21 cellular contexts compared by ENCODE assay signal in the genomic region with DNA sequence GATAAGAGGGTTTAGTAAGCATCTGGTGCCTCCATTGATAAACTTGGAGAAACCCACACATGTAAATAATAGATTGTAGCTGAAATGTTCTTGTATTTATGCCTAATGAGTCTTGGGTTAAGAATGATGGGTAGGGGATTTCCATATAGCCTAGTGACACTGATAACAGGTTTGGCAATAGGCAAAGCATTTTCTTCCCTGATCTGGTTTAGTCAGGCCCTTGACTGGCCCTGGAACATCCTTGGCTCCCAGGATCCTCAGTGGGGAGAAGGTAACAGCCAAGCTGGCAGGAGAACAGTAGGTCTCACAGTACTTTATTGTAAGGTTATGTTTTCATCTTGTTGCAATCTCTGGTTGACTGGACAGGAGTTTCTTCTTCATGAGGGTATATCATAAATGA.
DNase-seq lines count a peak whose midpoint lies in the region; ATAC-seq and TF ChIP-seq lines count a peak whose summit lies in the region.
"Had no signal": no experiment of that assay in that cellular context is flagged by ENCODE, and none has a peak within 500 bp of the region (broad histone marks: within the 10 kb centered on the region; RNA-seq: fewer than 3 reads in every experiment).

No MANE protein-coding gene starts in this region.

- no peak for TF ChIP-seq RAD21 in IMR-90 (IDR thresholded peaks at IDR 0.05; ENCODE audit: low read length)

- no peak overlapping the region for H3K9ac ChIP-seq in IMR-90 (ENCODE audit: low read depth, low read length)
- H3K9ac ChIP-seq in parathyroid adenoma: no peak overlapping the region

- H3K27ac ChIP-seq in IMR-90 (ENCODE audit: insufficient read depth, low read length) (no peak overlapping the region), parathyroid adenoma (peak overlapping the region; percentile 83)

- TF ChIP-seq POLR2A in IMR-90 (IDR thresholded peaks at IDR 0.05; ENCODE audit: low read depth, low read length): no peak

- no peak overlapping the region for H3K4me2 ChIP-seq in IMR-90 (ENCODE audit: low read depth, low read length)
- no peak overlapping the region for H3K4me2 ChIP-seq in parathyroid adenoma (ENCODE audit: low read length)
- H3K4me2 ChIP-seq: GM23338 had no signal

- H2AK9ac ChIP-seq in IMR-90 (replicated peaks; ENCODE audit: low read depth, low read length, poor library complexity): no peak overlapping the region

- no TSS peak for BruUV-seq in IMR-90 (replicated peaks; lab: Mats Ljungman, UMichigan)

- H4K20me1 ChIP-seq in IMR-90 (ENCODE audit: insufficient read depth, low read length): no peaks in the 10 kb centered on the region

- no peak overlapping the region for H4K8ac ChIP-seq in IMR-90 (ENCODE audit: low read depth in 2 of 2, low read length in 2 of 2)

- H2BK20ac ChIP-seq in IMR-90 (ENCODE audit: low read depth, low read length): no peak overlapping the region

- no peak overlapping the region for H4K5ac ChIP-seq in IMR-90 (ENCODE audit: low read depth, low read length)

- no peak overlapping the region for H3K4me3 ChIP-seq in IMR-90 (ENCODE audit: insufficient read depth, low read depth, low read length)
- H3K4me3 ChIP-seq in epithelial cell of esophagus (ENCODE audit: low read length): no peak overlapping the region
- peak overlapping the region; percentile 9 for H3K4me3 ChIP-seq in parathyroid adenoma (ENCODE audit: low read depth, low read length)
- H3K4me3 ChIP-seq: GM23338 had no signal

- CTCF ChIA-PET in IMR-90 (lab: Yijun Ruan, JAX): no interaction called here

- H3K36me3 ChIP-seq in IMR-90 (ENCODE audit: control insufficient read depth, insufficient read depth, low read length) (no peaks in the 10 kb centered on the region), parathyroid adenoma (ENCODE audit: control insufficient read depth, insufficient read depth, low read length) (no peaks in the 10 kb centered on the region)

- H3K27me3 ChIP-seq in IMR-90 (ENCODE audit: control insufficient read depth, insufficient read depth, low read length) (no peaks in the 10 kb centered on the region), parathyroid adenoma (ENCODE audit: control insufficient read depth, insufficient read depth, low read length) (no peaks in the 10 kb centered on the region)

- no peak overlapping the region for H2BK15ac ChIP-seq in IMR-90 (ENCODE audit: low read depth, low read length)

- intact Hi-C loops in IMR-90 (cut with micrococcal nuclease): no loop called here

- dilution Hi-C loops in IMR-90 (cut with HindIII; ENCODE audit: low sequenced_read_pairs, unreplicated experiment): no loop called here

- no peak overlapping the region for H3K18ac ChIP-seq in IMR-90 (ENCODE audit: low read depth, low read length)

- no peak overlapping the region for H2AK5ac ChIP-seq in IMR-90 (ENCODE audit: low read depth, low read length)

- in situ Hi-C loops in IMR-90 (cut with MboI; ENCODE audit: low sequenced_read_pairs): no loop called here

- no peaks in the 10 kb centered on the region for H3K79me1 ChIP-seq in IMR-90 (ENCODE audit: low read depth in 1 of 2, low read length in 2 of 2)

- H3K79me2 ChIP-seq in parathyroid adenoma: no peaks in the 10 kb centered on the region

- H2AFZ ChIP-seq in IMR-90 (replicated peaks; ENCODE audit: low read length, poor library complexity) (no peak overlapping the region), parathyroid adenoma (peak overlapping the region; percentile 2)
- H2AFZ ChIP-seq: GM23338 had no signal

- TF ChIP-seq CTCF in GM10266 (IDR thresholded peaks at IDR 0.05; ENCODE audit: control insufficient read depth, insufficient read depth, low read depth, missing control alignments) (no peak), IMR-90 (conservative IDR thresholded peaks at IDR 0.05; ENCODE audit: low read depth, low read length) (no peak), epithelial cell of esophagus (IDR thresholded peaks at IDR 0.05; ENCODE audit: insufficient read depth, low read depth, low read length, missing control alignments) (no peak), parathyroid adenoma (IDR thresholded peaks at IDR 0.05) (no peak)

- H3K4me1 ChIP-seq in IMR-90 (ENCODE audit: control insufficient read depth, insufficient read depth, low read length): no peaks in the 10 kb centered on the region
- H3K4me1 ChIP-seq in parathyroid adenoma: peaks cover 14% of the 10 kb centered on the region

- H3K9me3 ChIP-seq in IMR-90 (ENCODE audit: control insufficient read depth, insufficient read depth, low read length) (no peaks in the 10 kb centered on the region), parathyroid adenoma (ENCODE audit: control insufficient read depth, low read length) (no peaks in the 10 kb centered on the region)

- H3K9me1 ChIP-seq in IMR-90 (ENCODE audit: insufficient read depth, low read length): no peaks in the 10 kb centered on the region

- POLR2A ChIA-PET in IMR-90 (lab: Charles Lee; ENCODE audit: unreplicated experiment): no interaction called here

- no peak overlapping the region for H4K91ac ChIP-seq in IMR-90 (ENCODE audit: insufficient read depth, low read depth, low read length)

- no peak overlapping the region for H3K14ac ChIP-seq in IMR-90 (replicated peaks; ENCODE audit: low read depth, low read length)

- ATAC-seq in IMR-90 (ENCODE audit: low read depth) (no peak), GM21723 (IDR thresholded peaks at IDR 0.05; ENCODE audit: unreplicated experiment) (no peak), GM19328 (IDR thresholded peaks at IDR 0.05; ENCODE audit: unreplicated experiment) (no peak)
- ATAC-seq: GM23338 had no signal

- no peak overlapping the region for H2BK120ac ChIP-seq in IMR-90 (ENCODE audit: low read depth, low read length)

- H2BK5ac ChIP-seq in IMR-90 (ENCODE audit: low read depth, low read length, poor library complexity, severe bottlenecking): no peak overlapping the region

- H3K4ac ChIP-seq in IMR-90 (ENCODE audit: low read depth, low read length): no peak overlapping the region

- H3K23ac ChIP-seq in IMR-90 (ENCODE audit: low read depth, low read length): no peak overlapping the region

- no peak overlapping the region for H3K56ac ChIP-seq in IMR-90 (ENCODE audit: extremely low read depth, insufficient read depth, low read length)

- DNase-seq in GM10266 (ENCODE audit: extremely low spot score): peak; percentile 8
- peak; percentile 1 for DNase-seq in IMR-90
- peak; percentile 5 for DNase-seq in epithelial cell of esophagus (ENCODE audit: low read depth)
- DNase-seq in glomerular visceral epithelial cell (ENCODE audit: extremely low spot score): no peak
- DNase-seq: Calu3, H9, KBM-7, MV-4-11, NCI-H1105, NCI-H1436 treated with DMSO at 0.1 percent for 48 hours, NCI-H1930, NCI-H2107, NCI-H446, NCI-H524 treated with DMSO at 0.1 percent for 48 hours, NCI-H774, RPMI8226, SHP77 had no signal

TF ChIP-seq in IMR-90, 13 proteins besides CTCF, POLR2A, EP300 and RAD21:
- TF ChIP-seq FOS (IDR thresholded peaks at IDR 0.05; ENCODE audit: low read depth, low read length) (no peak), USF2 (IDR thresholded peaks at IDR 0.05; ENCODE audit: low read depth, low read length) (no peak), MAZ (IDR thresholded peaks at IDR 0.05; ENCODE audit: borderline replicate concordance, low read depth, low read length) (no peak), RCOR1 (IDR thresholded peaks at IDR 0.05; ENCODE audit: insufficient replicate concordance, low read length) (no peak), ELK1 (IDR thresholded peaks at IDR 0.05; ENCODE audit: borderline replicate concordance, low read depth, low read length) (no peak), CEBPB (IDR thresholded peaks at IDR 0.05; ENCODE audit: low read depth, low read length) (no peak), NFE2L2 (IDR thresholded peaks at IDR 0.05; ENCODE audit: low read depth, low read length) (no peak), MAFK (IDR thresholded peaks at IDR 0.05; ENCODE audit: low read depth, low read length) (no peak), CHD1 (IDR thresholded peaks at IDR 0.05; ENCODE audit: low read depth, low read length) (no peak), SMC3 (IDR thresholded peaks at IDR 0.05; ENCODE audit: low read depth, low read length) (no peak), MXI1 (IDR thresholded peaks at IDR 0.05; ENCODE audit: borderline replicate concordance, low read depth, low read length) (no peak), BHLHE40 (IDR thresholded peaks at IDR 0.05; ENCODE audit: low read depth, low read length) (no peak)
TF ChIP-seq in IMR-90: peak in this region for 0.
